ENCODE assay signal across 12 cellular contexts in genomic region chr11:7524831-7525230, GRCh38. TPM values are rescaled to one million over a fixed set of nuclear protein-coding genes. Genes with fewer than 3 reads are reported as not detected.
A peak's percentile ranks its signal among the peaks of the same experiment; 100 is the strongest.
DNase-seq lines count a peak whose midpoint lies in the region; TF ChIP-seq lines count a peak whose summit lies in the region.
"Had no signal": no experiment of that assay in that cellular context is flagged by ENCODE, and none has a peak within 500 bp of the region (broad histone marks: within the 10 kb centered on the region; RNA-seq: fewer than 3 reads in every experiment).

No MANE protein-coding gene starts in this region.

- H3K9me3 ChIP-seq in esophagus squamous epithelium (no peaks in the 10 kb centered on the region), SJCRH30 (replicated peaks) (no peaks in the 10 kb centered on the region)

- no peak overlapping the region for H3K4me3 ChIP-seq in esophagus squamous epithelium
- no peak overlapping the region for H3K4me3 ChIP-seq in SJCRH30
- H3K4me3 ChIP-seq in dorsolateral prefrontal cortex: no peak overlapping the region
- H3K4me3 ChIP-seq: smooth muscle cell had no signal

- WGBS in esophagus squamous epithelium, 2 donors: 48 to 70% methylated on average over 3 to 4 of the region's 4 CpGs

- H3K4me1 ChIP-seq in esophagus squamous epithelium: peaks cover 18 to 77% (median 22%) of the 10 kb centered on the region in 3 donors
- no peaks in the 10 kb centered on the region for H3K4me1 ChIP-seq in SJCRH30

- TF ChIP-seq CTCF in esophagus squamous epithelium (IDR thresholded peaks at IDR 0.05) (no peak), dorsolateral prefrontal cortex (IDR thresholded peaks at IDR 0.05 in 54 of 56, conservative IDR thresholded peaks at IDR 0.05 in 2 of 56; ENCODE audit: low read depth in 1 of 56, partially characterized antibody in 56 of 56) (no peak)

- TF ChIP-seq POLR2A in esophagus squamous epithelium (IDR thresholded peaks at IDR 0.05): no peak

- H3K27ac ChIP-seq in esophagus squamous epithelium (peak overlapping the region in 3 of 4 donors; percentile 20 to 63 (median 55)), SJCRH30 (no peak overlapping the region), dorsolateral prefrontal cortex (peak overlapping the region in 2 of 59 donors; percentile 10 to 11)

- peak; percentile 12 for DNase-seq in NCI-H2196 (lab: John Stamatoyannopoulos, UW; ENCODE audit: unreplicated experiment)
- DNase-seq in NCI-H2196 treated with DMSO at 0.1 percent for 48 hours (lab: John Stamatoyannopoulos, UW; ENCODE audit: unreplicated experiment): no peak
- DNase-seq in MV-4-11 (lab: John Stamatoyannopoulos, UW): peak; percentile 44
- DNase-seq in esophagus squamous epithelium (lab: John Stamatoyannopoulos, UW): no peak
- peak; percentile 80 for DNase-seq in renal cortical epithelial cell (ENCODE audit: low read depth)
- no peak for DNase-seq in SJCRH30
- DNase-seq in superior temporal gyrus (ENCODE audit: extremely low spot score): no peak
- no peak for DNase-seq in dorsolateral prefrontal cortex
- DNase-seq: EL, NCI-H226 had no signal

- H3K36me3 ChIP-seq in esophagus squamous epithelium (no peaks in the 10 kb centered on the region), SJCRH30 (no peaks in the 10 kb centered on the region)

- H3K27me3 ChIP-seq in esophagus squamous epithelium (no peaks in the 10 kb centered on the region), SJCRH30 (no peaks in the 10 kb centered on the region), dorsolateral prefrontal cortex (no peaks in the 10 kb centered on the region)

- intact Hi-C loops in esophagus squamous epithelium (cut with DNase I): no loop called here
- intact Hi-C loops in dorsolateral prefrontal cortex (cut with DNase I): no loop called here

RNA-seq across cellular contexts. Expression of gene PPFIBP2, which starts 11.0 kb away (rescaled TPM):
- total RNA-seq in esophagus squamous epithelium (10 to 100 TPM; 28.1 to 61.1 (median 49.4) TPM), renal cortical epithelial cell (3.9 and 5.4 TPM in 2 replicates), dorsolateral prefrontal cortex (100 to 1,000 TPM in 1 of 120 experiments, 10 to 100 TPM in 119; 14.4 to 115 (median 35.6) TPM)
- total RNA-seq in SJCRH30 (2014; rRNA removed; shearing (Covaris generic)): 3.9 and 4.5 TPM in 2 replicates

RNA-seq across cellular contexts. Expression of gene OLFML1, which starts 39.5 kb away (rescaled TPM):
- 1 to 10 TPM in 2 of 4 donors, under 1 TPM in 1, not detected in 1; 0.35 to 6.3 (median 2.4) TPM for total RNA-seq in esophagus squamous epithelium
- total RNA-seq in renal cortical epithelial cell: not detected in 2 replicates
- total RNA-seq in SJCRH30 (2014; rRNA removed; shearing (Covaris generic)): not detected in 2 replicates
- total RNA-seq in dorsolateral prefrontal cortex: 1 to 10 TPM in 70 of 120 experiments, under 1 TPM in 47, not detected in 3; 0.23 to 4.4 (median 1.1) TPM
- total RNA-seq: A673, smooth muscle cell had no signal

Comparison
In these comparisons a context has a peak if more than half of its experiments do, and no peak if none do; other contexts are left out.
1. DNase-seq: peak in NCI-H2196 (single experiment), MV-4-11 (single experiment) and renal cortical epithelial cell (single experiment); none in NCI-H2196 treated with DMSO at 0.1 percent for 48 hours (single experiment), esophagus squamous epithelium (single experiment), SJCRH30 (0 of 2), superior temporal gyrus (single experiment) and dorsolateral prefrontal cortex (0 of 10).